ENCODE assay signal across 31 cellular contexts in the genomic region with DNA sequence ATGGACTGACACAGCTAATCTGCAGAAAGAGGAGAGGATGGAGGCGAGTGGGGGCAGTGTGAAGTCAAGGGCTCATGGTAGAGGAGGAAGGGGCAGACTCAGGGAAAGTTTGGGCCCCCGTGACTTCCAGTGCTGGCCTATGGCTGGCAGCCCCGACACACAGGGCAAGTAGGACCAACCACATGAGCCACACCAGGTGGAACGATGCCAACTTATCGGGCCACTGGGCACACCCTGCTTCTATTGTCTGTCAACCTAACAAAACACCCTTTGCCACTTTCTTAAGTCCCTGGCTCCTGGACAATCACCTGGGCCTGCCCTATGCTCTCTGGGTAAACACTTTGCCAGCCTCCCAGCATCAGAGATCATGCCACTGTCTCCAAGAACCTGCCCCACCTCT.
"Had no signal": no experiment of that assay in that cellular context is flagged by ENCODE, and none has a peak within 500 bp of the region (broad histone marks: within the 10 kb centered on the region; RNA-seq: fewer than 3 reads in every experiment).

No MANE protein-coding gene starts in this region.

- H3K4me2 ChIP-seq: KMS-11 had no signal

- H3K9me3 ChIP-seq: SJCRH30 had no signal

- H3K27me3 ChIP-seq: SJCRH30 had no signal

- H3K27ac ChIP-seq: KMS-11, SJCRH30, SK-N-MC, WERI-Rb-1 had no signal

- H3K36me3 ChIP-seq: SJCRH30, WERI-Rb-1 had no signal

- H3K4me1 ChIP-seq: SJCRH30 had no signal

- DNase-seq: activated CD4-positive, alpha-beta memory T cell treated with anti-CD3 and anti-CD28 coated beads, Interleukin-2, amount 10 ng/mL, durations not matched to agents 7 days and 5 days; activated CD4-positive, alpha-beta T cell treated with anti-CD3 and anti-CD28 coated beads for 1 hour; activated CD4-positive, alpha-beta T cell treated with anti-CD3 and anti-CD28 coated beads for 48 hours; activated CD4-positive, CD25-positive, alpha-beta regulatory T cell; activated CD8-positive, alpha-beta memory T cell treated with anti-CD3 and anti-CD28 coated beads for 24 hours; activated CD8-positive, alpha-beta memory T cell treated with anti-CD3 and anti-CD28 coated beads, Interleukin-2, amount 10 ng/mL, durations not matched to agents 7 days and 5 days; activated CD8-positive, alpha-beta memory T cell treated with anti-CD3 and anti-CD28 coated beads, Interleukin-2, amount 50 U/mL, for 48 hours; activated effector memory CD4-positive, alpha-beta T cell treated with Interleukin-2 at 50 U/mL for 16 hours; activated naive CD4-positive, alpha-beta T cell treated with anti-CD3 and anti-CD28 coated beads, Interleukin-2, amount 10 ng/mL, durations not matched to agents 7 days and 5 days; activated naive CD8-positive, alpha-beta T cell treated with anti-CD3 and anti-CD28 coated beads, Interleukin-2, amount 50 U/mL, for 24 hours; activated T-cell treated with anti-CD3 and anti-CD28 coated beads, Interleukin-2, amount 50 U/mL, for 48 hours; anterior cingulate cortex; caudate nucleus; MM.1S; MV-4-11; NCI-H1092; NCI-H1417; NCI-H146; NCI-H187; NCI-H2029 treated with DMSO at 0.1 percent for 48 hours; NCI-H2107; NCI-H2171 treated with DMSO at 0.1 percent for 48 hours; NCI-H2227 treated with DMSO at 0.1 percent for 48 hours; NCI-H510A treated with DMSO at 0.1 percent for 48 hours; NCI-H526 treated with DMSO at 0.1 percent for 48 hours; NCI-H774; T1000; WERI-Rb-1 had no signal

- H3K9ac ChIP-seq: KMS-11 had no signal

- H3K4me3 ChIP-seq: SJCRH30, SK-N-MC had no signal

- ATAC-seq: activated CD8-positive, alpha-beta memory T cell treated with anti-CD3 and anti-CD28 coated beads, Interleukin-2, amount 10 ng/mL, durations not matched to agents 7 days and 5 days; activated naive CD8-positive, alpha-beta T cell treated with anti-CD3 and anti-CD28 coated beads, Interleukin-2, amount 50 U/mL, for 24 hours had no signal
